In the genomic region with DNA sequence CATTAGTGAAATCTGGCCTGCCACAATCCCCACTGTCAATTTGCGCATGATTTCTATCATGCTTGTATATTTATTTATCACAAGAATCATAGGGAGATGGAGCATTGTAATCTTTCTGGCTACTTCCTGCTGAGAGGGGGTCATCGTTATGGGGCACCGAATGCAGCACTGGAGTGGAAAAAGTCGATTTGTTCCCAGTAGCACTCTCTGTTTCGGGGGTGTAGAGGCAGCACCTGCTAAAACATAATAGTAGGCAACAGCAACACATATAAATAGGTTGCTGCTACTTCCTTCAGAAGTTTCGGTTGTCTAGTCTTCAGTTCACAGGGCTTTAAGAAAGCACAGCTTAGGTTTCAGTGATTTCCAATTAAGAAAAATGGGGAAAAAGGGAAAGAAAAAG, we compare ENCODE assay signal across 14 cellular contexts. TPM values are rescaled to one million over a fixed set of nuclear protein-coding genes. Genes with fewer than 3 reads are reported as not detected.
DNase-seq lines count a peak whose midpoint lies in the region; ATAC-seq and TF ChIP-seq lines count a peak whose summit lies in the region.
"Had no signal": no experiment of that assay in that cellular context is flagged by ENCODE, and none has a peak within 500 bp of the region (broad histone marks: within the 10 kb centered on the region; RNA-seq: fewer than 3 reads in every experiment).

No MANE protein-coding gene starts in this region.

- no peak for TF ChIP-seq CTCF in stomach (IDR thresholded peaks at IDR 0.05)

- H3K4me1 ChIP-seq in stomach: no peaks in the 10 kb centered on the region
- H3K4me1 ChIP-seq: sigmoid colon had no signal

- H3K36me3 Mint-ChIP-seq in activated T-cell treated with anti-CD3 and anti-CD28 coated beads, Interleukin-2, amount 50 U/mL, for 4 hours (ENCODE audit: insufficient read depth): peaks cover 40% of the 10 kb centered on the region

- H3K9me3 ChIP-seq in stomach: peaks cover 0 to 11% (median 5%) of the 10 kb centered on the region in 4 donors
- H3K9me3 ChIP-seq: sigmoid colon had no signal

- intact Hi-C loops in stomach (cut with DNase I; ENCODE audit: low total_unique reads): no loop called here

- no peak for TF ChIP-seq EP300 in stomach (IDR thresholded peaks at IDR 0.05)

- ATAC-seq in activated T-cell treated with anti-CD3 and anti-CD28 coated beads, Interleukin-2, amount 50 U/mL, for 4 hours: peak; percentile 19 to 24
- ATAC-seq in HG03521 (IDR thresholded peaks at IDR 0.05; ENCODE audit: unreplicated experiment): peak; percentile 37

- DNase-seq in activated T-cell treated with anti-CD3 and anti-CD28 coated beads, Interleukin-2, amount 50 U/mL, for 4 hours: no peak
- no peak for DNase-seq in activated T-cell treated with anti-CD3 and anti-CD28 coated beads for 4 hours
- DNase-seq in activated naive CD4-positive, alpha-beta T cell treated with anti-CD3 and anti-CD28 coated beads, Interleukin-2, amount 50 U/mL, for 16 hours: peak; percentile 21
- DNase-seq in stomach: no peak
- DNase-seq in HCEC 1CT: no peak
- no peak for DNase-seq in dermis blood vessel endothelial cell
- no peak for DNase-seq in stimulated activated CD4-positive, alpha-beta T cell treated with anti-CD3 and anti-CD28 coated beads, Interleukin-4, amount 100 ng/mL, for 4 hours
- DNase-seq: foreskin fibroblast, mammary epithelial cell, NCI-H1105 treated with DMSO at 0.1 percent for 48 hours, sigmoid colon had no signal

- H3K36me3 ChIP-seq in stomach: no peaks in the 10 kb centered on the region
- H3K36me3 ChIP-seq: sigmoid colon had no signal

- 57 to 69% (median 63%) methylated on average over 6 of the region's 6 CpGs for WGBS in stomach, 5 donors

- peak overlapping the region in 4 of 5 donors; percentile 20 to 62 (median 59) for H3K27ac ChIP-seq in stomach
- H3K27ac ChIP-seq: VCaP had no signal

- no peak for TF ChIP-seq POLR2A in stomach (IDR thresholded peaks at IDR 0.05)

- H3K27me3 Mint-ChIP-seq in activated T-cell treated with anti-CD3 and anti-CD28 coated beads, Interleukin-2, amount 50 U/mL, for 4 hours (ENCODE audit: low read depth): no peaks in the 10 kb centered on the region

- peaks cover 0 to 37% (median 8%) of the 10 kb centered on the region in 3 donors for H3K27me3 ChIP-seq in stomach

- H3K4me3 Mint-ChIP-seq in activated T-cell treated with anti-CD3 and anti-CD28 coated beads, Interleukin-2, amount 50 U/mL, for 4 hours: peak overlapping the region; percentile 97

- H3K4me3 ChIP-seq in stomach: no peak overlapping the region
- H3K4me3 ChIP-seq: sigmoid colon had no signal

- H3K4me1 Mint-ChIP-seq in activated T-cell treated with anti-CD3 and anti-CD28 coated beads, Interleukin-2, amount 50 U/mL, for 4 hours (ENCODE audit: low read depth): peaks cover 70% of the 10 kb centered on the region

- H3K9me3 Mint-ChIP-seq in activated T-cell treated with anti-CD3 and anti-CD28 coated beads, Interleukin-2, amount 50 U/mL, for 4 hours: peaks cover 3% of the 10 kb centered on the region

RNA-seq across cellular contexts. Expression of gene CEACAM21, which starts 23.4 kb away (rescaled TPM):
- total RNA-seq in activated T-cell treated with anti-CD3 and anti-CD28 coated beads, Interleukin-2, amount 50 U/mL, for 4 hours: 10 to 100 TPM in 2 of 3 donors, 1 to 10 TPM in 1; 6.1 to 12.9 (median 11.0) TPM
- total RNA-seq in stomach: 1 to 10 TPM in 1 of 5 donors, not detected in 4; 2.0 TPM
- 1 to 10 TPM in 1 of 3 donors, under 1 TPM in 1, not detected in 1; 0.63 to 6.1 TPM for polyA plus RNA-seq in stomach
- total RNA-seq in dermis blood vessel endothelial cell: 3.2 and 9.4 TPM in 2 replicates
- total RNA-seq: bronchial epithelial cell, mammary epithelial cell had no signal
- polyA plus RNA-seq: mammary epithelial cell had no signal
